In genomic region chr22:28772633-28773460, GRCh38 we compare ENCODE assay signal across 1 cellular context.
A peak's percentile ranks its signal among the peaks of the same experiment; 100 is the strongest.
TF ChIP-seq lines count a peak whose summit lies in the region.

Gene CCDC117, plus strand, starts transcription at chr22:28772695. Its CDS starts 155 bp downstream, at chr22:28772850.

TF ChIP-seq in HepG2, 621 proteins besides CTCF, POLR2A, EP300 and RAD21 (continued from another document):
- TF ChIP-seq NBN (conservative IDR thresholded peaks at IDR 0.05), result no peak
- no peak for TF ChIP-seq ZNF530 (CRISPR knock-in tag; IDR thresholded peaks at IDR 0.05; ENCODE audit: low read depth)
- TF ChIP-seq ZNF678 (CRISPR knock-in tag; IDR thresholded peaks at IDR 0.05), result peak; percentile 96
